Comparison of ENCODE assay signal across 21 cellular contexts in the genomic region with DNA sequence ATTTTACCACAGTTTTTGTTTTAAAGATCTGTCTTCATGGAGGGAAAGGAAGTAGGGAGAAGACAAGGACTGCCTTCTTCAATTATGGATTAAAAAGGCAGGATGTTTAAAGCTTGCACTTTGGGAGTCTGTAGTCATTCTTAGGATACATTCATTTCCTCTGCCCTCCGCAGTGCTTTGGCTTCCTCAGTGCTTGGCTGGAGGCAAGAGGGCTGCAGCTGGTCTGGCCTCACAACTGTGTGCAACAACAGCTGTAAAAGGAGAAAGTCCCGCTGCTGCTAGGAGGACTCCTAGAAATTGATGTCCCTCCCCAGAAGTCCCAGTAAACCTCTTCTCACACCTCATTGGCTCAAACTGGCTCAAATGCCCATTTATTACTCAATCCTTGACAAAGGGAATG.
"Had no signal": no experiment of that assay in that cellular context is flagged by ENCODE, and none has a peak within 500 bp of the region (broad histone marks: within the 10 kb centered on the region; RNA-seq: fewer than 3 reads in every experiment).

No MANE protein-coding gene starts in this region.

- DNase-seq: activated CD4-positive, alpha-beta memory T cell treated with anti-CD3 and anti-CD28 coated beads for 36 hours; activated CD4-positive, alpha-beta T cell treated with anti-CD3 and anti-CD28 coated beads for 48 hours; activated effector memory CD4-positive, alpha-beta T cell treated with Interleukin-2 at 50 U/mL for 16 hours; activated naive CD4-positive, alpha-beta T cell treated with anti-CD3 and anti-CD28 coated beads for 36 hours; activated T-cell treated with anti-CD3 and anti-CD28 coated beads, Interleukin-2, amount 50 U/mL, for 72 hours; amygdala; cortex of kidney; erythroblast; gastrocnemius medialis; head of caudate nucleus; islet precursor cell; left colon; lower lobe of right lung; naive B cell; occipital lobe; stimulated activated CD4-positive, alpha-beta T cell treated with anti-CD3 and anti-CD28 coated beads, Interleukin-12 subunit alpha, Interleukin-12 subunit beta, amount 100 ng/mL, for 4 hours; stimulated activated CD4-positive, alpha-beta T cell treated with anti-CD3 and anti-CD28 coated beads, Interleukin-4, amount 100 ng/mL, for 4 hours; stimulated activated naive CD8-positive, alpha-beta T cell treated with anti-CD3 and anti-CD28 coated beads, Interleukin-15, Interleukin-2, amounts not matched to agents 100 U/mL and 50 U/mL, for 24 hours; T1000; upper lobe of right lung had no signal

- H3K4me3 ChIP-seq: gastrocnemius medialis, lower lobe of right lung, prostate gland, upper lobe of right lung had no signal

- H3K27ac ChIP-seq: gastrocnemius medialis, lower lobe of right lung, prostate gland, upper lobe of right lung had no signal

- ATAC-seq: activated T-cell treated with anti-CD3 and anti-CD28 coated beads, Interleukin-2, amount 50 U/mL, for 72 hours; gastrocnemius medialis; left colon; lower lobe of right lung; stimulated activated naive CD8-positive, alpha-beta T cell treated with anti-CD3 and anti-CD28 coated beads, Interleukin-15, Interleukin-2, amounts not matched to agents 100 U/mL and 50 U/mL, for 24 hours; upper lobe of right lung had no signal

- H3K4me1 ChIP-seq: gastrocnemius medialis, lower lobe of right lung, upper lobe of right lung had no signal

- H3K9me3 ChIP-seq: gastrocnemius medialis, lower lobe of right lung, prostate gland, upper lobe of right lung had no signal

- H3K27me3 ChIP-seq: gastrocnemius medialis, upper lobe of right lung had no signal

- H3K36me3 ChIP-seq: gastrocnemius medialis, lower lobe of right lung, prostate gland, upper lobe of right lung had no signal
